9 cellular contexts compared by ENCODE assay signal in genomic region chr22:26573026-26573662, GRCh38. TPM values are rescaled to one million over a fixed set of nuclear protein-coding genes. Genes with fewer than 3 reads are reported as not detected.
DNase-seq lines count a peak whose midpoint lies in the region; ATAC-seq and TF ChIP-seq lines count a peak whose summit lies in the region.
"Had no signal": no experiment of that assay in that cellular context is flagged by ENCODE, and none has a peak within 500 bp of the region (broad histone marks: within the 10 kb centered on the region; RNA-seq: fewer than 3 reads in every experiment).

No MANE protein-coding gene starts in this region.

- H3K27ac ChIP-seq in prostate gland: peak overlapping the region in 1 of 2 donors; percentile 57

- intact Hi-C loops in prostate gland (cut with DNase I): no loop called here

- H3K36me3 Mint-ChIP-seq in T-cell: peaks cover 4% of the 10 kb centered on the region

- no peaks in the 10 kb centered on the region for H3K36me3 ChIP-seq in prostate gland

- POLR2A ChIA-PET in T-cell (lab: Charles Lee): no interaction called here

- no peaks in the 10 kb centered on the region for H3K9me3 ChIP-seq in prostate gland

- no peaks in the 10 kb centered on the region for H3K27me3 Mint-ChIP-seq in T-cell

- H3K4me3 Mint-ChIP-seq in T-cell: peak overlapping the region in 1 of 3 donors; percentile 56

- TF ChIP-seq CTCF in prostate gland (IDR thresholded peaks at IDR 0.05): no peak

- 49% methylated on average over 10 of the region's 10 CpGs for WGBS in prostate gland

- no peak overlapping the region for H3K4me3 ChIP-seq in prostate gland

- H3K9me3 Mint-ChIP-seq in T-cell: no peaks in the 10 kb centered on the region

- CTCF ChIA-PET in T-cell (lab: Charles Lee): interaction anchor here in 1 of 2 donors (0.6 kb wide), 1 partner anchor 1096 kb away, joined by 3 read pairs; no protein-coding TSS in a partner anchor

- H3K27ac Mint-ChIP-seq in T-cell: peak overlapping the region; percentile 60 to 65

- DNase-seq in DMS79 treated with DMSO at 0.1 percent for 48 hours (lab: John Stamatoyannopoulos, UW): peak; percentile 54
- DNase-seq in T-cell: peak in 12 of 34 experiments; percentile 6 to 43 (median 20)
- peak; percentile 56 for DNase-seq in globus pallidus (ENCODE audit: low spot score)
- peak; percentile 34 for DNase-seq in prostate gland (ENCODE audit: low spot score)
- no peak for DNase-seq in NCI-H2171 treated with DMSO at 0.1 percent for 48 hours (lab: John Stamatoyannopoulos, UW)
- DNase-seq in COLO668 (lab: John Stamatoyannopoulos, UW; ENCODE audit: unreplicated experiment): no peak
- DNase-seq: NCI-H1436 treated with DMSO at 0.1 percent for 48 hours had no signal

- no peak for TF ChIP-seq POLR2A in prostate gland (IDR thresholded peaks at IDR 0.05)

- H3K27me3 ChIP-seq in prostate gland (replicated peaks; ENCODE audit: insufficient read depth): no peaks in the 10 kb centered on the region

- peaks cover 70 to 83% (median 73%) of the 10 kb centered on the region in 3 donors for H3K4me1 Mint-ChIP-seq in T-cell

- peaks cover 10% of the 10 kb centered on the region for H3K4me1 ChIP-seq in prostate gland (replicated peaks)

- ATAC-seq in T-cell (replicated peaks in 1 of 4) (peak in 1 of 4 experiments; percentile 63), HG02885 (IDR thresholded peaks at IDR 0.05; ENCODE audit: poor library complexity, unreplicated experiment) (no peak), HG02970 (IDR thresholded peaks at IDR 0.05; ENCODE audit: low FRiP score, unreplicated experiment) (no peak)

RNA-seq across cellular contexts. Expression of gene TPST2, which starts 16.8 kb away (rescaled TPM):
- total RNA-seq in T-cell: 10 to 100 TPM; 30.3 to 42.1 (median 38.0) TPM
- 100 to 1,000 TPM in 1 of 2 donors, 10 to 100 TPM in 1; 49.4 to 200 TPM for total RNA-seq in prostate gland

RNA-seq across cellular contexts. Expression of gene CRYBB1, which starts 44.7 kb away (rescaled TPM):
- total RNA-seq in T-cell: not detected
- total RNA-seq in prostate gland: under 1 TPM in 1 of 2 donors, not detected in 1; 0.36 TPM

RNA-seq across cellular contexts. Expression of gene CRYBA4, which starts 48.6 kb away (rescaled TPM):
- total RNA-seq in T-cell: not detected
- 1 to 10 TPM in 1 of 2 donors, not detected in 1; 3.3 TPM for total RNA-seq in prostate gland

Comparison
In these comparisons a context has a peak if more than half of its experiments do, and no peak if none do; other contexts are left out.
1. DNase-seq: peak in DMS79 treated with DMSO at 0.1 percent for 48 hours (single experiment), globus pallidus (single experiment) and prostate gland (single experiment); none in NCI-H2171 treated with DMSO at 0.1 percent for 48 hours (single experiment) and COLO668 (single experiment).